ENCODE assay signal across 1 cellular context in the genomic region with DNA sequence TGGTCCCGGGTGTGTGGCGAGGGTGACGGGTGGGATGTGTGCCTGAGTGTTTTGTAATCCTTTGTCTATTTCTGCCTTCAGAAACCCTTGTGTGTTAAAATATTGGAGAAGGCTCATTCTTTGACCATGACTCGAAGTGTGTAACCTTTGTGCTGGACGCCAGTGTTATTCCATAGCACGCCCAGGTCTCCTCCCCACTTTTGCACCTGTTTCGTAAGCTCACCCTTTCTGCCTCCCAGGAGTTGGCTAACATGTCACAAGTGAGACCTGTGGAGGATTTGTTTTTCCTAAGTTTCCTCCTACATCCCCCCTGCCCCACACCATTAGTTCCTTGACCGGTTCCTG.
TF ChIP-seq lines count a peak whose summit lies in the region.

No MANE protein-coding gene starts in this region.

TF ChIP-seq in K562, 482 proteins besides CTCF, POLR2A, EP300 and RAD21 (continued from another document):
- TF ChIP-seq ZNF395 (CRISPR knock-in tag; IDR thresholded peaks at IDR 0.05) (0 out of 2 replicates have a peak, but pooled peaks have one; percentile 1), KAT7 (CRISPR knock-in tag; IDR thresholded peaks at IDR 0.05; ENCODE audit: borderline replicate concordance) (peak; percentile 77; the same call in 1 of the 2 replicates), RFX7 (CRISPR knock-in tag; IDR thresholded peaks at IDR 0.05) (no peak), HMBOX1 (IDR thresholded peaks at IDR 0.05) (no peak)
TF ChIP-seq in K562: peak in this region for 13.
